2 cellular contexts compared by ENCODE assay signal in the genomic region with DNA sequence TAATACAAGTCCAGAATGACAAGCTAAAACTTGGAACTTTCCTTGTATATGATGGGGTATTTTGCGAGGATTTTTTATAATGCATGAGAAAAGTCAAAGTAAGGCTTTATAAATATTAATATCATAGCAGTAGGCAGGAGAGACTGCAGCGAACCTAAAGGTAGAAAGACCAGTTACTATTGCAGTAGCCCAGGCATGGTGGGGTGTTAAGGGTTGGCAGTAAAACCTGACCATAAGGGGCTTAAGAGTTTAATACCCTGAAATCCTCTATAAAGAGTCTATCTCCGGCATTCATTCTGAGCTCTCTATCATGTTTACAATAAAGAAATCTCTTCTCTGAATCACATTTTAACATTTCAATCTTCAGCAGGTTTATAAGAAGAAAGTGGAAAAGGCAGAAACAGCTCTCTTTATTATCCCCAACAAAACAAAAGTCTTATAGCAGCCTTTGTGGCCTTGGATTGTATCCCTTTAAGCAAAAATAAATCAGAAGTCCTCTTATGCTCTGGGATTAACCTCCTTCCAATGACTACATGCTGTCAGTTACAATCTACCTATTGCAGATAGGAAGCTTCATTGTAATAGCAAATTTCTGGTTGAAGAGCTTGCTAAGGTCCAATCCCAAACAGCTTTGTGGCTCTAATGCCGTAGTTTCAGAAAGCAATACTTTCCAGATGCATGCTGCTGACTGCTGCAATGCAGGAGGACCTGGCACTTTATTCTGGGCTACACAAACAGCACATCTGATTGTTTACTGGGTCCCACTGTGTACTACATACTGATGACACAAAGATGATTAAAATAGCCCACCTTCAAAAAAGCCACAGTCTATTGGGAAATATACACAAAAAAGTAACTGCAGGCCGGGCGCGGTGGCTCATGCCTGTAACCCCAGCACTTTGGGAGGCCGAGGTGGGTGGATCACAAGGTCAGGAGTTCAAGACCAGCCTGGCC.
TF ChIP-seq lines count a peak whose summit lies in the region.

No MANE protein-coding gene starts in this region.

TF ChIP-seq in GM23338, 12 proteins besides CTCF, POLR2A, EP300 and RAD21 (continued from another document and continues in another):
- TF ChIP-seq, protein P1, sequence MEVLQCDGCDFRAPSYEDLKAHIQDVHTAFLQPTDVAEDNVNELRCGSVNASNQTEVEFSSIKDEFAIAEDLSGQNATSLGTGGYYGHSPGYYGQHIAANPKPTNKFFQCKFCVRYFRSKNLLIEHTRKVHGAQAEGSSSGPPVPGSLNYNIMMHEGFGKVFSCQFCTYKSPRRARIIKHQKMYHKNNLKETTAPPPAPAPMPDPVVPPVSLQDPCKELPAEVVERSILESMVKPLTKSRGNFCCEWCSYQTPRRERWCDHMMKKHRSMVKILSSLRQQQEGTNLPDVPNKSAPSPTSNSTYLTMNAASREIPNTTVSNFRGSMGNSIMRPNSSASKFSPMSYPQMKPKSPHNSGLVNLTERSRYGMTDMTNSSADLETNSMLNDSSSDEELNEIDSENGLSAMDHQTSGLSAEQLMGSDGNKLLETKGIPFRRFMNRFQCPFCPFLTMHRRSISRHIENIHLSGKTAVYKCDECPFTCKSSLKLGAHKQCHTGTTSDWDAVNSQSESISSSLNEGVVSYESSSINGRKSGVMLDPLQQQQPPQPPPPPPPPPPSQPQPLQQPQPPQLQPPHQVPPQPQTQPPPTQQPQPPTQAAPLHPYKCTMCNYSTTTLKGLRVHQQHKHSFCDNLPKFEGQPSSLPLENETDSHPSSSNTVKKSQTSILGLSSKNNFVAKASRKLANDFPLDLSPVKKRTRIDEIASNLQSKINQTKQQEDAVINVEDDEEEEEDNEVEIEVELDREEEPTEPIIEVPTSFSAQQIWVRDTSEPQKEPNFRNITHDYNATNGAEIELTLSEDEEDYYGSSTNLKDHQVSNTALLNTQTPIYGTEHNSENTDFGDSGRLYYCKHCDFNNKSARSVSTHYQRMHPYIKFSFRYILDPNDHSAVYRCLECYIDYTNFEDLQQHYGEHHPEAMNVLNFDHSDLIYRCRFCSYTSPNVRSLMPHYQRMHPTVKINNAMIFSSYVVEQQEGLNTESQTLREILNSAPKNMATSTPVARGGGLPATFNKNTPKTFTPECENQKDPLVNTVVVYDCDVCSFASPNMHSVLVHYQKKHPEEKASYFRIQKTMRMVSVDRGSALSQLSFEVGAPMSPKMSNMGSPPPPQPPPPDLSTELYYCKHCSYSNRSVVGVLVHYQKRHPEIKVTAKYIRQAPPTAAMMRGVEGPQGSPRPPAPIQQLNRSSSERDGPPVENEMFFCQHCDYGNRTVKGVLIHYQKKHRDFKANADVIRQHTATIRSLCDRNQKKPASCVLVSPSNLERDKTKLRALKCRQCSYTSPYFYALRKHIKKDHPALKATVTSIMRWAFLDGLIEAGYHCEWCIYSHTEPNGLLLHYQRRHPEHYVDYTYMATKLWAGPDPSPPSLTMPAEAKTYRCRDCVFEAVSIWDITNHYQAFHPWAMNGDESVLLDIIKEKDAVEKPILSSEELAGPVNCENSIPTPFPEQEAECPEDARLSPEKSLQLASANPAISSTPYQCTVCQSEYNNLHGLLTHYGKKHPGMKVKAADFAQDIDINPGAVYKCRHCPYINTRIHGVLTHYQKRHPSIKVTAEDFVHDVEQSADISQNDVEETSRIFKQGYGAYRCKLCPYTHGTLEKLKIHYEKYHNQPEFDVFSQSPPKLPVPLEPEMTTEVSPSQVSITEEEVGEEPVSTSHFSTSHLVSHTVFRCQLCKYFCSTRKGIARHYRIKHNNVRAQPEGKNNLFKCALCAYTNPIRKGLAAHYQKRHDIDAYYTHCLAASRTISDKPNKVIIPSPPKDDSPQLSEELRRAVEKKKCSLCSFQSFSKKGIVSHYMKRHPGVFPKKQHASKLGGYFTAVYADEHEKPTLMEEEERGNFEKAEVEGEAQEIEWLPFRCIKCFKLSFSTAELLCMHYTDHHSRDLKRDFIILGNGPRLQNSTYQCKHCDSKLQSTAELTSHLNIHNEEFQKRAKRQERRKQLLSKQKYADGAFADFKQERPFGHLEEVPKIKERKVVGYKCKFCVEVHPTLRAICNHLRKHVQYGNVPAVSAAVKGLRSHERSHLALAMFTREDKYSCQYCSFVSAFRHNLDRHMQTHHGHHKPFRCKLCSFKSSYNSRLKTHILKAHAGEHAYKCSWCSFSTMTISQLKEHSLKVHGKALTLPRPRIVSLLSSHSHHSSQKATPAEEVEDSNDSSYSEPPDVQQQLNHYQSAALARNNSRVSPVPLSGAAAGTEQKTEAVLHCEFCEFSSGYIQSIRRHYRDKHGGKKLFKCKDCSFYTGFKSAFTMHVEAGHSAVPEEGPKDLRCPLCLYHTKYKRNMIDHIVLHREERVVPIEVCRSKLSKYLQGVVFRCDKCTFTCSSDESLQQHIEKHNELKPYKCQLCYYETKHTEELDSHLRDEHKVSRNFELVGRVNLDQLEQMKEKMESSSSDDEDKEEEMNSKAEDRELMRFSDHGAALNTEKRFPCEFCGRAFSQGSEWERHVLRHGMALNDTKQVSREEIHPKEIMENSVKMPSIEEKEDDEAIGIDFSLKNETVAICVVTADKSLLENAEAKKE (CRISPR knock-in tag; IDR thresholded peaks at IDR 0.05) = no peak
- TF ChIP-seq EZH2phosphoT487 (IDR thresholded peaks at IDR 0.05; ENCODE audit: unreplicated experiment) (no peak), ZNF114 (CRISPR knock-in tag; IDR thresholded peaks at IDR 0.05) (no peak), NANOG (IDR thresholded peaks at IDR 0.05; ENCODE audit: borderline replicate concordance) (no peak), ZNF331 (CRISPR knock-in tag; IDR thresholded peaks at IDR 0.05; ENCODE audit: low read depth) (no peak), EZH2 (IDR thresholded peaks at IDR 0.05; ENCODE audit: low read depth, unreplicated experiment) (no peak)
- TF ChIP-seq, protein P2, sequence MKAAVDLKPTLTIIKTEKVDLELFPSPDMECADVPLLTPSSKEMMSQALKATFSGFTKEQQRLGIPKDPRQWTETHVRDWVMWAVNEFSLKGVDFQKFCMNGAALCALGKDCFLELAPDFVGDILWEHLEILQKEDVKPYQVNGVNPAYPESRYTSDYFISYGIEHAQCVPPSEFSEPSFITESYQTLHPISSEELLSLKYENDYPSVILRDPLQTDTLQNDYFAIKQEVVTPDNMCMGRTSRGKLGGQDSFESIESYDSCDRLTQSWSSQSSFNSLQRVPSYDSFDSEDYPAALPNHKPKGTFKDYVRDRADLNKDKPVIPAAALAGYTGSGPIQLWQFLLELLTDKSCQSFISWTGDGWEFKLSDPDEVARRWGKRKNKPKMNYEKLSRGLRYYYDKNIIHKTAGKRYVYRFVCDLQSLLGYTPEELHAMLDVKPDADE (IDR thresholded peaks at IDR 0.05) = no peak

TF ChIP-seq in WTC11, 78 proteins besides CTCF, POLR2A, EP300 and RAD21 (continued from another document):
- TF ChIP-seq, protein P3, sequence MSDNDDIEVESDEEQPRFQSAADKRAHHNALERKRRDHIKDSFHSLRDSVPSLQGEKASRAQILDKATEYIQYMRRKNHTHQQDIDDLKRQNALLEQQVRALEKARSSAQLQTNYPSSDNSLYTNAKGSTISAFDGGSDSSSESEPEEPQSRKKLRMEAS (CRISPR knock-in tag; IDR thresholded peaks at IDR 0.05) = no peak
- TF ChIP-seq ZNF416 (CRISPR knock-in tag; IDR thresholded peaks at IDR 0.05) = no peak
